ENCODE assay signal across 20 cellular contexts in genomic region chr5:158058208-158058607, GRCh38.
DNase-seq lines count a peak whose midpoint lies in the region; ATAC-seq and TF ChIP-seq lines count a peak whose summit lies in the region.
"Had no signal": no experiment of that assay in that cellular context is flagged by ENCODE, and none has a peak within 500 bp of the region (broad histone marks: within the 10 kb centered on the region; RNA-seq: fewer than 3 reads in every experiment).

No MANE protein-coding gene starts in this region.

- ATAC-seq in esophagus mucosa (peak; percentile 52), HG02981 (IDR thresholded peaks at IDR 0.05; ENCODE audit: unreplicated experiment) (no peak)
- ATAC-seq: SK-N-SH treated with all-trans-retinoic acid at 6 μM for 48 hours had no signal

- peaks cover 52% of the 10 kb centered on the region for H3K4me1 Mint-ChIP-seq in nephron
- H3K4me1 Mint-ChIP-seq: CD4-positive, alpha-beta memory T cell had no signal

- TF ChIP-seq POLR2A in esophagus squamous epithelium (IDR thresholded peaks at IDR 0.05) = no peak

- no peak overlapping the region for H3K4me3 ChIP-seq in esophagus squamous epithelium
- H3K4me3 ChIP-seq: GM23248, PC-9 had no signal

- H3K27me3 ChIP-seq in esophagus squamous epithelium = no peaks in the 10 kb centered on the region

- H3K9me3 Mint-ChIP-seq in nephron = no peaks in the 10 kb centered on the region
- H3K9me3 Mint-ChIP-seq: CD4-positive, alpha-beta memory T cell had no signal

- DNase-seq in HPDE6-E6E7 (ENCODE audit: extremely low spot score) (peak; percentile 11), SW480 (ENCODE audit: low spot score) (peak; percentile 20), esophagus squamous epithelium (lab: John Stamatoyannopoulos, UW) (no peak), SW 1271 (lab: John Stamatoyannopoulos, UW) (no peak)
- no peak for DNase-seq in activated effector memory CD4-positive, alpha-beta T cell treated with anti-CD3 and anti-CD28 coated beads, Interleukin-2, amount 50 U/mL, for 16 hours
- DNase-seq: Caco-2; CD4-positive, alpha-beta memory T cell; DMS 273 treated with DMSO at 0.1 percent for 48 hours; DMS79 treated with DMSO at 0.1 percent for 48 hours; GM23248; HCEC 1CT; Karpas-422; NCI-H1694; NCI-H2081; NCI-H526 treated with DMSO at 0.1 percent for 48 hours; PC-9 had no signal

- no peaks in the 10 kb centered on the region for H3K9me3 ChIP-seq in esophagus squamous epithelium
- H3K9me3 ChIP-seq: Caco-2 had no signal

- H3K27ac Mint-ChIP-seq in nephron = peak overlapping the region in 2 of 3 experiments; percentile 7
- H3K27ac Mint-ChIP-seq: CD4-positive, alpha-beta memory T cell had no signal

- H3K36me3 ChIP-seq in esophagus squamous epithelium = no peaks in the 10 kb centered on the region

- H3K27ac ChIP-seq in esophagus squamous epithelium = no peak overlapping the region
- H3K27ac ChIP-seq: GM23248, PC-9 had no signal

- no peak for TF ChIP-seq CTCF in nephron (IDR thresholded peaks at IDR 0.05; ENCODE audit: unreplicated experiment in 3 of 3)
- TF ChIP-seq CTCF in esophagus squamous epithelium (IDR thresholded peaks at IDR 0.05) = no peak

- intact Hi-C loops in esophagus squamous epithelium (cut with DNase I) = no loop called here

- WGBS in esophagus squamous epithelium, 2 donors = 33 to 42% methylated on average over 1 of the region's 1 CpG

- H3K27me3 Mint-ChIP-seq in nephron (ENCODE audit: low read depth) = peaks cover 10% of the 10 kb centered on the region

- no peaks in the 10 kb centered on the region for H3K36me3 Mint-ChIP-seq in nephron (ENCODE audit: low read depth)
- H3K36me3 Mint-ChIP-seq: CD4-positive, alpha-beta memory T cell had no signal

- no peak overlapping the region for H3K4me3 Mint-ChIP-seq in nephron
- H3K4me3 Mint-ChIP-seq: CD4-positive, alpha-beta memory T cell had no signal

- peaks cover 4 to 35% (median 24%) of the 10 kb centered on the region in 3 donors for H3K4me1 ChIP-seq in esophagus squamous epithelium
- H3K4me1 ChIP-seq: Caco-2 had no signal

Comparison
In these comparisons a context has a peak if more than half of its experiments do, and no peak if none do; other contexts are left out.
1. DNase-seq: peak in HPDE6-E6E7 (single experiment) and SW480 (single experiment); none in activated effector memory CD4-positive, alpha-beta T cell treated with anti-CD3 and anti-CD28 coated beads, Interleukin-2, amount 50 U/mL, for 16 hours (single experiment), esophagus squamous epithelium (single experiment) and SW 1271 (0 of 2).